15 cellular contexts compared by ENCODE assay signal in genomic region chr10:70603439-70603778, GRCh38. TPM values are rescaled to one million over a fixed set of nuclear protein-coding genes. Genes with fewer than 3 reads are reported as not detected.
DNase-seq lines count a peak whose midpoint lies in the region; ATAC-seq and TF ChIP-seq lines count a peak whose summit lies in the region.
"Had no signal": no experiment of that assay in that cellular context is flagged by ENCODE, and none has a peak within 500 bp of the region (broad histone marks: within the 10 kb centered on the region; RNA-seq: fewer than 3 reads in every experiment).

No MANE protein-coding gene starts in this region.

- peak overlapping the region; percentile 88 to 96 (median 91) for H3K4me3 Mint-ChIP-seq in T-cell
- H3K4me3 Mint-ChIP-seq: dendritic cell treated with granulocyte-macrophage colony-stimulating factor and Interleukin-4, amounts not matched to agents 40 ng/mL and 50 ng/mL, for 4 days; nephron had no signal

- H3K27ac Mint-ChIP-seq in T-cell, result peak overlapping the region; percentile 93 to 99
- H3K27ac Mint-ChIP-seq: dendritic cell treated with granulocyte-macrophage colony-stimulating factor and Interleukin-4, amounts not matched to agents 40 ng/mL and 50 ng/mL, for 4 days; nephron had no signal

- peaks cover 11% of the 10 kb centered on the region for H3K36me3 Mint-ChIP-seq in T-cell

- no peaks in the 10 kb centered on the region for H3K36me3 ChIP-seq in right atrium auricular region

- no peak overlapping the region for H3K4me3 ChIP-seq in right atrium auricular region

- CTCF ChIA-PET in T-cell (lab: Charles Lee), result no interaction called here

- H3K27me3 Mint-ChIP-seq in T-cell, result no peaks in the 10 kb centered on the region

- peak in 2 of 4 experiments; percentile 2 for ATAC-seq in T-cell (replicated peaks in 1 of 4)
- ATAC-seq in HG03159 (IDR thresholded peaks at IDR 0.05; ENCODE audit: unreplicated experiment), result no peak
- ATAC-seq in GM19035 (IDR thresholded peaks at IDR 0.05; ENCODE audit: unreplicated experiment), result no peak

- peaks cover 0 to 4% (median 4%) of the 10 kb centered on the region in 3 donors for H3K9me3 Mint-ChIP-seq in T-cell
- H3K9me3 Mint-ChIP-seq: dendritic cell treated with granulocyte-macrophage colony-stimulating factor and Interleukin-4, amounts not matched to agents 40 ng/mL and 50 ng/mL, for 4 days had no signal

- no peak for TF ChIP-seq CTCF in right atrium auricular region (IDR thresholded peaks at IDR 0.05)

- POLR2A ChIA-PET in T-cell (lab: Charles Lee), result no interaction called here

- no peaks in the 10 kb centered on the region for H3K4me1 ChIP-seq in right atrium auricular region

- no peaks in the 10 kb centered on the region for H3K9me3 ChIP-seq in right atrium auricular region

- peaks cover 50 to 63% (median 59%) of the 10 kb centered on the region in 3 donors for H3K4me1 Mint-ChIP-seq in T-cell
- H3K4me1 Mint-ChIP-seq: nephron had no signal

- H3K27me3 ChIP-seq in right atrium auricular region, result no peaks in the 10 kb centered on the region

- peak in 30 of 34 experiments; percentile 12 to 68 (median 44) for DNase-seq in T-cell
- DNase-seq in activated T-cell treated with anti-CD3 and anti-CD28 coated beads for 24 hours (ENCODE audit: low read depth), result peak; percentile 34
- DNase-seq in right atrium auricular region (ENCODE audit: low spot score), result peak; percentile 49
- peak; percentile 39 to 54 for DNase-seq in stimulated activated CD8-positive, alpha-beta memory T cell treated with anti-CD3 and anti-CD28 coated beads, Interleukin-7, amount 100 ng/mL, for 1 hour (ENCODE audit: low read depth in 2 of 2)
- DNase-seq in occipital lobe (lab: John Stamatoyannopoulos, UW), result no peak
- DNase-seq: amniotic stem cell, COR-L47, NCI-H526, SHP77 treated with DMSO at 0.1 percent for 48 hours had no signal

- no peak overlapping the region for H3K27ac ChIP-seq in right atrium auricular region
- H3K27ac ChIP-seq: VCaP had no signal

RNA-seq across cellular contexts. Expression of gene PRF1, which starts 0.9 kb away (rescaled TPM):
- total RNA-seq in T-cell (100 to 1,000 TPM in 1 of 5 donors, 10 to 100 TPM in 4; 32.6 to 146 (median 63.0) TPM), right atrium auricular region (1 to 10 TPM; 1.1 to 1.4 TPM), occipital lobe (not detected)
- total RNA-seq: HT1080 had no signal

Comparison
In these comparisons a context has a peak if more than half of its experiments do, and no peak if none do; other contexts are left out.
1. RNA of gene PRF1, which starts 0.9 kb away (total RNA-seq): 32.6 to 146 TPM in T-cell; 1.1 to 1.4 TPM in right atrium auricular region and not detected in occipital lobe (single experiment); every median in the first group is over 10 times any median in the second.